38 cellular contexts compared by ENCODE assay signal in genomic region chr7:46806856-46807255, GRCh38.
"Had no signal": no experiment of that assay in that cellular context is flagged by ENCODE, and none has a peak within 500 bp of the region (broad histone marks: within the 10 kb centered on the region; RNA-seq: fewer than 3 reads in every experiment).

No MANE protein-coding gene starts in this region.

- H3K36me3 ChIP-seq: ascending aorta, brain microvascular endothelial cell, breast epithelium, WERI-Rb-1 had no signal

- H3K27me3 Mint-ChIP-seq: activated CD4-positive, alpha-beta memory T cell treated with anti-CD3 and anti-CD28 coated beads, Interleukin-2, amount 10 ng/mL, durations not matched to agents 7 days and 5 days; activated CD4-positive, alpha-beta T cell treated with anti-CD3 and anti-CD28 coated beads for 36 hours; activated CD4-positive, alpha-beta T cell treated with anti-CD3 and anti-CD28 coated beads, Interleukin-2, amount 10 ng/mL, durations not matched to agents 7 days and 5 days; activated CD8-positive, alpha-beta memory T cell treated with anti-CD3 and anti-CD28 coated beads, Interleukin-2, amount 10 ng/mL, durations not matched to agents 7 days and 5 days; activated naive CD4-positive, alpha-beta T cell treated with anti-CD3 and anti-CD28 coated beads, Interleukin-2, amount 10 ng/mL, durations not matched to agents 7 days and 5 days; activated naive CD4-positive, alpha-beta T cell treated with anti-CD3 and anti-CD28 coated beads, Interleukin-2, amount 50 U/mL, for 24 hours; activated naive CD8-positive, alpha-beta T cell; activated naive CD8-positive, alpha-beta T cell treated with anti-CD3 and anti-CD28 coated beads, Interleukin-2, amount 10 ng/mL, durations not matched to agents 7 days and 5 days; activated naive CD8-positive, alpha-beta T cell treated with anti-CD3 and anti-CD28 coated beads, Interleukin-2, amount 50 U/mL, for 24 hours; activated T-cell treated with anti-CD3 and anti-CD28 coated beads, Interleukin-2, amount 50 U/mL, for 24 hours had no signal

- DNase-seq: activated CD4-positive, alpha-beta memory T cell treated with anti-CD3 and anti-CD28 coated beads, Interleukin-2, amount 10 ng/mL, durations not matched to agents 7 days and 5 days; activated CD4-positive, alpha-beta T cell treated with anti-CD3 and anti-CD28 coated beads for 1 hour; activated CD4-positive, alpha-beta T cell treated with anti-CD3 and anti-CD28 coated beads for 36 hours; activated CD4-positive, alpha-beta T cell treated with anti-CD3 and anti-CD28 coated beads for 48 hours; activated CD4-positive, alpha-beta T cell treated with anti-CD3 and anti-CD28 coated beads, Interleukin-2, amount 10 ng/mL, durations not matched to agents 7 days and 5 days; activated CD4-positive, alpha-beta T cell treated with anti-CD3 and anti-CD28 coated beads, Interleukin-2, amount 50 U/mL, for 48 hours; activated CD4-positive, CD25-positive, alpha-beta regulatory T cell; activated CD8-positive, alpha-beta memory T cell treated with anti-CD3 and anti-CD28 coated beads for 24 hours; activated CD8-positive, alpha-beta memory T cell treated with anti-CD3 and anti-CD28 coated beads, Interleukin-2, amount 10 ng/mL, durations not matched to agents 7 days and 5 days; activated CD8-positive, alpha-beta memory T cell treated with anti-CD3 and anti-CD28 coated beads, Interleukin-2, amount 50 U/mL, for 48 hours; activated CD8-positive, alpha-beta T cell treated with anti-CD3 and anti-CD28 coated beads, Interleukin-2, amount 10 ng/mL, durations not matched to agents 7 days and 5 days; activated effector memory CD4-positive, alpha-beta T cell treated with Interleukin-2 at 50 U/mL for 16 hours; activated gamma-delta T cell; activated naive CD4-positive, alpha-beta T cell treated with anti-CD3 and anti-CD28 coated beads, Interleukin-2, amount 10 ng/mL, durations not matched to agents 7 days and 5 days; activated naive CD4-positive, alpha-beta T cell treated with Interleukin-2 at 50 U/mL for 16 hours; activated naive CD8-positive, alpha-beta T cell treated with anti-CD3 and anti-CD28 coated beads, Interleukin-2, amount 10 ng/mL, durations not matched to agents 7 days and 5 days; activated naive CD8-positive, alpha-beta T cell treated with anti-CD3 and anti-CD28 coated beads, Interleukin-2, amount 50 U/mL, for 24 hours; activated T-cell treated with anti-CD3 and anti-CD28 coated beads, Interleukin-2, amount 50 U/mL, for 24 hours; activated T-cell treated with anti-CD3 and anti-CD28 coated beads, Interleukin-2, amount 50 U/mL, for 48 hours; amygdala; anterior cingulate cortex; body of pancreas; brain microvascular endothelial cell; central memory CD4-positive, alpha-beta T cell; SW 1271; T-helper 1 cell; T-helper 2 cell; T-helper 9 cell; WERI-Rb-1 had no signal

- H3K27ac ChIP-seq: ascending aorta, body of pancreas, brain microvascular endothelial cell, breast epithelium, WERI-Rb-1 had no signal

- H3K4me3 Mint-ChIP-seq: activated CD4-positive, alpha-beta memory T cell treated with anti-CD3 and anti-CD28 coated beads, Interleukin-2, amount 10 ng/mL, durations not matched to agents 7 days and 5 days; activated CD4-positive, alpha-beta T cell treated with anti-CD3 and anti-CD28 coated beads for 36 hours; activated CD4-positive, alpha-beta T cell treated with anti-CD3 and anti-CD28 coated beads, Interleukin-2, amount 10 ng/mL, durations not matched to agents 7 days and 5 days; activated CD8-positive, alpha-beta memory T cell treated with anti-CD3 and anti-CD28 coated beads, Interleukin-2, amount 10 ng/mL, durations not matched to agents 7 days and 5 days; activated CD8-positive, alpha-beta T cell treated with anti-CD3 and anti-CD28 coated beads, Interleukin-2, amount 10 ng/mL, durations not matched to agents 7 days and 5 days; activated naive CD4-positive, alpha-beta T cell treated with anti-CD3 and anti-CD28 coated beads, Interleukin-2, amount 10 ng/mL, durations not matched to agents 7 days and 5 days; activated naive CD4-positive, alpha-beta T cell treated with anti-CD3 and anti-CD28 coated beads, Interleukin-2, amount 50 U/mL, for 24 hours; activated naive CD8-positive, alpha-beta T cell; activated naive CD8-positive, alpha-beta T cell treated with anti-CD3 and anti-CD28 coated beads, Interleukin-2, amount 10 ng/mL, durations not matched to agents 7 days and 5 days; activated naive CD8-positive, alpha-beta T cell treated with anti-CD3 and anti-CD28 coated beads, Interleukin-2, amount 50 U/mL, for 24 hours; activated T-cell treated with anti-CD3 and anti-CD28 coated beads, Interleukin-2, amount 50 U/mL, for 24 hours; T-helper 1 cell treated with Interleukin-12 subunit alpha and Interleukin-12 subunit beta and Interleukin-4 antibody, amounts not matched to agents 30 μg/mL and 1 μg/mL, for 36 hours; T-helper 2 cell treated with Interferon-gamma antibody and Interleukin-4, amounts not matched to agents 5 μg/mL and 100 μg/mL, for 36 hours; WTC11 had no signal

- H3K36me3 Mint-ChIP-seq: activated CD8-positive, alpha-beta memory T cell treated with anti-CD3 and anti-CD28 coated beads, Interleukin-2, amount 10 ng/mL, durations not matched to agents 7 days and 5 days; activated naive CD4-positive, alpha-beta T cell treated with anti-CD3 and anti-CD28 coated beads, Interleukin-2, amount 10 ng/mL, durations not matched to agents 7 days and 5 days; activated naive CD4-positive, alpha-beta T cell treated with anti-CD3 and anti-CD28 coated beads, Interleukin-2, amount 50 U/mL, for 24 hours; activated naive CD8-positive, alpha-beta T cell; activated naive CD8-positive, alpha-beta T cell treated with anti-CD3 and anti-CD28 coated beads, Interleukin-2, amount 10 ng/mL, durations not matched to agents 7 days and 5 days; WTC11 had no signal

- H3K27ac Mint-ChIP-seq: activated CD4-positive, alpha-beta memory T cell treated with anti-CD3 and anti-CD28 coated beads, Interleukin-2, amount 10 ng/mL, durations not matched to agents 7 days and 5 days; activated CD4-positive, alpha-beta T cell treated with anti-CD3 and anti-CD28 coated beads for 36 hours; activated CD4-positive, alpha-beta T cell treated with anti-CD3 and anti-CD28 coated beads, Interleukin-2, amount 10 ng/mL, durations not matched to agents 7 days and 5 days; activated CD8-positive, alpha-beta memory T cell treated with anti-CD3 and anti-CD28 coated beads, Interleukin-2, amount 10 ng/mL, durations not matched to agents 7 days and 5 days; activated CD8-positive, alpha-beta T cell treated with anti-CD3 and anti-CD28 coated beads, Interleukin-2, amount 10 ng/mL, durations not matched to agents 7 days and 5 days; activated naive CD4-positive, alpha-beta T cell treated with anti-CD3 and anti-CD28 coated beads, Interleukin-2, amount 10 ng/mL, durations not matched to agents 7 days and 5 days; activated naive CD4-positive, alpha-beta T cell treated with anti-CD3 and anti-CD28 coated beads, Interleukin-2, amount 50 U/mL, for 24 hours; activated naive CD8-positive, alpha-beta T cell; activated naive CD8-positive, alpha-beta T cell treated with anti-CD3 and anti-CD28 coated beads, Interleukin-2, amount 10 ng/mL, durations not matched to agents 7 days and 5 days; activated naive CD8-positive, alpha-beta T cell treated with anti-CD3 and anti-CD28 coated beads, Interleukin-2, amount 50 U/mL, for 24 hours; activated T-cell treated with anti-CD3 and anti-CD28 coated beads, Interleukin-2, amount 50 U/mL, for 24 hours; activated T-helper 2 cell treated with anti-CD3 and anti-CD28 coated beads, Interferon-gamma antibody, Interleukin-2, Interleukin-4, amounts not matched to agents 10 μg/mL and 5 μg/mL and 100 μg/mL, durations not matched to agents 14 hours and 24 hours and 36 hours; T-helper 1 cell treated with Interleukin-12 subunit alpha and Interleukin-12 subunit beta and Interleukin-4 antibody, amounts not matched to agents 30 μg/mL and 1 μg/mL, for 36 hours; T-helper 2 cell treated with Interferon-gamma antibody and Interleukin-4, amounts not matched to agents 5 μg/mL and 100 μg/mL, for 36 hours; WTC11 had no signal

- ATAC-seq: activated CD4-positive, alpha-beta T cell treated with anti-CD3 and anti-CD28 coated beads for 36 hours; activated CD4-positive, CD25-positive, alpha-beta regulatory T cell treated with anti-CD3 and anti-CD28 coated beads, Interleukin-2, amount 50 U/mL, for 24 hours; activated CD8-positive, alpha-beta memory T cell treated with anti-CD3 and anti-CD28 coated beads, Interleukin-2, amount 10 ng/mL, durations not matched to agents 7 days and 5 days; activated CD8-positive, alpha-beta T cell treated with anti-CD3 and anti-CD28 coated beads, Interleukin-2, amount 10 ng/mL, durations not matched to agents 7 days and 5 days; activated naive CD8-positive, alpha-beta T cell treated with anti-CD3 and anti-CD28 coated beads, Interleukin-2, amount 50 U/mL, for 24 hours; body of pancreas; WTC11 had no signal

- H3K27me3 ChIP-seq: ascending aorta, body of pancreas, brain microvascular endothelial cell, breast epithelium had no signal

- H3K9me3 ChIP-seq: ascending aorta, body of pancreas, breast epithelium had no signal

- H3K4me1 Mint-ChIP-seq: activated CD4-positive, alpha-beta memory T cell treated with anti-CD3 and anti-CD28 coated beads, Interleukin-2, amount 10 ng/mL, durations not matched to agents 7 days and 5 days; activated CD4-positive, alpha-beta T cell treated with anti-CD3 and anti-CD28 coated beads for 36 hours; activated CD4-positive, alpha-beta T cell treated with anti-CD3 and anti-CD28 coated beads, Interleukin-2, amount 10 ng/mL, durations not matched to agents 7 days and 5 days; activated CD8-positive, alpha-beta memory T cell treated with anti-CD3 and anti-CD28 coated beads, Interleukin-2, amount 10 ng/mL, durations not matched to agents 7 days and 5 days; activated naive CD4-positive, alpha-beta T cell treated with anti-CD3 and anti-CD28 coated beads, Interleukin-2, amount 10 ng/mL, durations not matched to agents 7 days and 5 days; activated naive CD4-positive, alpha-beta T cell treated with anti-CD3 and anti-CD28 coated beads, Interleukin-2, amount 50 U/mL, for 24 hours; activated naive CD8-positive, alpha-beta T cell treated with anti-CD3 and anti-CD28 coated beads, Interleukin-2, amount 10 ng/mL, durations not matched to agents 7 days and 5 days; activated naive CD8-positive, alpha-beta T cell treated with anti-CD3 and anti-CD28 coated beads, Interleukin-2, amount 50 U/mL, for 24 hours had no signal

- H3K4me3 ChIP-seq: ascending aorta, body of pancreas, breast epithelium had no signal

- H3K4me1 ChIP-seq: ascending aorta, body of pancreas, breast epithelium had no signal
